Comparison of ENCODE assay signal across 12 cellular contexts in the genomic region with DNA sequence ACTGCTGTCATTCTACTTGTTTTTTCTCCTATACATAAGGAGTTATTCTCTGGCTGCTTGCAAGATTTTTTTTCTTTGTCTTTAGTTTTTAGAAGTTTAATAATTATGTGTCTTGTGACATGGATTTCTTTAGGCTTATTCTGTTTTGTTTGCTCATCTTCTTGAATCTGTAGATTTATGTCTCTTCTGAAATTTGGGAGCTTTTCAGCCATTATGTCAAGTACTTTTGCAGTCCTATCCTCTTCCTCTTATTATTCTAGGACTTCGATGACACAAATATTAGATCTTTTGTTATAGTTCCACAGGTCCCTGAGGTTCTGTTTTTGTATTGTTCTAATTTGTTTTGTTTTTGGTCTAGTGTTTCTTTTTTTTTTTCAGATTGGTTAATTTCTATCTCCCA. TPM values are rescaled to one million over a fixed set of nuclear protein-coding genes. Genes with fewer than 3 reads are reported as not detected.
"Had no signal": no experiment of that assay in that cellular context is flagged by ENCODE, and none has a peak within 500 bp of the region (broad histone marks: within the 10 kb centered on the region; RNA-seq: fewer than 3 reads in every experiment).

No MANE protein-coding gene starts in this region.

- H3K4me3 Mint-ChIP-seq: GM23338, H9, HFFc6 had no signal

- ATAC-seq: GM23338, HCT116 had no signal

- H3K27ac ChIP-seq: GM23248 had no signal

- H3K9ac ChIP-seq: GM23248 had no signal

- H3K27ac Mint-ChIP-seq: GM23338, H9, HFFc6 had no signal

- FAIRE-seq: H1, H54 had no signal

- H3K36me3 ChIP-seq: HAP-1 had no signal

- H3K4me1 Mint-ChIP-seq: GM23338 had no signal

- DNase-seq: GM23248, GOT3, H7, H9, HCEC 1CT, HFFc6 had no signal

- H2AFZ ChIP-seq: GM23248, GM23338 had no signal

- H3K4me3 ChIP-seq: GM23248, GM23338, HAP-1 had no signal

- H3K4me2 ChIP-seq: GM23338 had no signal

- H3K9me3 ChIP-seq: HAP-1 had no signal

- H3K9me3 Mint-ChIP-seq: GM23338, H9, HFFc6 had no signal

RNA-seq across cellular contexts. Expression of a gene that starts 16.7 kb away (rescaled TPM):
- total RNA-seq: GM23248, GM23338, H1, H4, H7, H9, HFFc6 had no signal
- polyA plus RNA-seq: GM23248, GM23338, H1 had no signal
